In genomic region chr4:152536545-152537182, GRCh38 we compare ENCODE assay signal across 8 cellular contexts. TPM values are rescaled to one million over a fixed set of nuclear protein-coding genes. Genes with fewer than 3 reads are reported as not detected.
DNase-seq lines count a peak whose midpoint lies in the region; ATAC-seq, FAIRE-seq and TF ChIP-seq lines count a peak whose summit lies in the region.

No MANE protein-coding gene starts in this region.

- DNase-seq in BJ (ENCODE audit: low read depth) (no peak), PC-3 (peak; percentile 39), GM12878 (ENCODE audit: low read depth, low spot score) (no peak), spleen (peak; percentile 86), SHP77 treated with DMSO at 0.1 percent for 48 hours (lab: John Stamatoyannopoulos, UW) (no peak)

- 1% methylated on average over 24 of the region's 24 CpGs for WGBS in GM12878 (ENCODE audit: insufficient coverage, insufficient replicate concordance, low lambda C conversion rate, missing lambda C conversion rate)
- WGBS in spleen, 5 donors = 0% methylated on average over 18 to 24 of the region's 24 CpGs

- H3K9me3 ChIP-seq in PC-3 (ENCODE audit: low read length) = no peaks in the 10 kb centered on the region
- peaks cover 6% of the 10 kb centered on the region; the same call in 1 of the 3 replicates for H3K9me3 ChIP-seq in GM12878 (replicated peaks; ENCODE audit: control insufficient read depth, insufficient read depth, low read length)
- peaks cover 8% of the 10 kb centered on the region for H3K9me3 ChIP-seq in iPS-18c (ENCODE audit: control insufficient read depth, insufficient read depth, low read length)
- H3K9me3 ChIP-seq in spleen = peaks cover 0 to 11% (median 4%) of the 10 kb centered on the region in 8 donors

- H4K20me1 ChIP-seq in PC-3 (ENCODE audit: low read length) (peaks cover 25% of the 10 kb centered on the region), GM12878 (ENCODE audit: control insufficient read depth, insufficient read depth) (no peaks in the 10 kb centered on the region)

- FAIRE-seq in GM12878 (lab: Jason Lieb, UNC) = peak; percentile 59

- SMC1A ChIA-PET in GM12878 (lab: Charles Lee; ENCODE audit: uncharacterized antibody, unreplicated experiment) = interaction anchor here (0.8 to 12.6 kb wide), 19 partner anchors 9 to 242 kb away, joined by 3 to 231 read pairs (median 10); no protein-coding TSS in a partner anchor

- H3K79me2 ChIP-seq in PC-3 (ENCODE audit: low read length) = peaks cover 76% of the 10 kb centered on the region
- H3K79me2 ChIP-seq in GM12878 (ENCODE audit: control insufficient read depth, insufficient read depth, low read length) = peaks cover 90% of the 10 kb centered on the region

- H3K4me1 ChIP-seq in PC-3 (ENCODE audit: insufficient read depth, low read length) (peaks cover 28% of the 10 kb centered on the region), GM12878 (ENCODE audit: control insufficient read depth, insufficient read depth, low read length) (peaks cover 21% of the 10 kb centered on the region), spleen (peaks cover 37 to 75% (median 58%) of the 10 kb centered on the region in 6 donors)

- peak; percentile 22 for ATAC-seq in GM18861 (IDR thresholded peaks at IDR 0.05; ENCODE audit: unreplicated experiment)
- ATAC-seq in HG03064 (IDR thresholded peaks at IDR 0.05; ENCODE audit: low read depth, unreplicated experiment) = peak; percentile 27
- ATAC-seq in PC-3 = peak; percentile 45
- peak; percentile 41 for ATAC-seq in GM12878

- H3K27me3 ChIP-seq in BJ (ENCODE audit: control insufficient read depth, insufficient read depth, low read length) (no peaks in the 10 kb centered on the region), PC-3 (ENCODE audit: low read length) (no peaks in the 10 kb centered on the region), GM12878 (replicated peaks in 1 of 2; ENCODE audit: control insufficient read depth in 2 of 2, insufficient read depth in 2 of 2, low read length in 1 of 2) (no peaks in the 10 kb centered on the region), spleen (replicated peaks in 1 of 7) (no peaks in the 10 kb centered on the region)

- peak overlapping the region; percentile 84 for H3K4me2 ChIP-seq in PC-3 (ENCODE audit: low read length)
- peak overlapping the region; percentile 98 for H3K4me2 ChIP-seq in GM12878 (ENCODE audit: control insufficient read depth, insufficient read depth)

- TF ChIP-seq POLR2A in GM12878 (IDR thresholded peaks at IDR 0.05; ENCODE audit: low read depth, low read length) (no peak), spleen (IDR thresholded peaks at IDR 0.05) (no peak)

- RAD21 ChIA-PET in GM12878 (lab: Charles Lee; ENCODE audit: unreplicated experiment) = interaction anchor here (0.8 to 11.7 kb wide), 19 partner anchors 11 to 198 kb away, joined by 3 to 224 read pairs (median 5); no protein-coding TSS in a partner anchor

- CTCF ChIA-PET in BJ (lab: Yijun Ruan, JAX) = interaction anchor here (1.1 to 2.8 kb wide), 2 partner anchors 15 to 37 kb away, joined by 3 to 10 read pairs; no protein-coding TSS in a partner anchor
- CTCF ChIA-PET in PC-3 (lab: Charles Lee) = no interaction called here
- CTCF ChIA-PET in GM12878 (lab: Yijun Ruan, JAX) = interaction anchor here (0.9 to 11.6 kb wide), 14 partner anchors 8 to 199 kb away, joined by 3 to 146 read pairs (median 4); no protein-coding TSS in a partner anchor

- H3K9me2 ChIP-seq in PC-3 (replicated peaks; ENCODE audit: low read length) = no peaks in the 10 kb centered on the region

- TF ChIP-seq EP300 in GM12878 (IDR thresholded peaks at IDR 0.05; ENCODE audit: borderline replicate concordance in 1 of 2, control insufficient read depth in 1 of 2, low read depth in 2 of 2, low read length in 2 of 2) = peak in 1 of 2 experiments; percentile 8; a peak in 1 of 4 replicates

- H3K27ac ChIP-seq in PC-3 (ENCODE audit: low read length) (peak overlapping the region; percentile 90), GM12878 (ENCODE audit: control insufficient read depth, insufficient read depth) (peak overlapping the region; percentile 96), spleen (peak overlapping the region; percentile 94 to 100 (median 97))

- in situ Hi-C loops in GM12878 (cut with MboI) = no loop called here

- POLR2A ChIA-PET in BJ (lab: Charles Lee) = no interaction called here
- POLR2A ChIA-PET in PC-3 (lab: Charles Lee; ENCODE audit: unreplicated experiment) = interaction anchor here (0.5 kb wide), 1 partner anchor 21 kb away, joined by 3 read pairs; no protein-coding TSS in a partner anchor
- POLR2A ChIA-PET in GM12878 (lab: Charles Lee) = interaction anchor here (0.5 to 11.2 kb wide), 19 partner anchors 9 to 854 kb away, joined by 3 to 228 read pairs (median 6); no protein-coding TSS in a partner anchor

- BruUV-seq in PC-3 (replicated peaks; lab: Mats Ljungman, UMichigan) (TSS peak; percentile 65), GM12878 (replicated peaks; lab: Mats Ljungman, UMichigan) (TSS peak; percentile 77)

- intact Hi-C loops in PC-3 (cut with micrococcal nuclease) = loop anchor here (1.0 to 2.0 kb wide), 2 partner anchors 8 to 104 kb away; no protein-coding TSS in a partner anchor
- intact Hi-C loops in GM12878 (cut with micrococcal nuclease; ENCODE audit: unreplicated experiment) = loop anchor here (1.0 to 5.0 kb wide), 3 partner anchors 18 to 101 kb away; no protein-coding TSS in a partner anchor
- intact Hi-C loops in spleen (cut with DNase I; ENCODE audit: low total_unique reads) = no loop called here

- H3K4me3 ChIP-seq in BJ (ENCODE audit: low read depth, low read length) (peak overlapping the region; percentile 89), PC-3 (ENCODE audit: low read length) (peak overlapping the region; percentile 99), GM12878 (peak overlapping the region; percentile 82), iPS-18c (ENCODE audit: insufficient read depth, low read depth, low read length) (peak overlapping the region; percentile 99), spleen (peak overlapping the region; percentile 76 to 100 (median 94))

- no peaks in the 10 kb centered on the region for H3F3A ChIP-seq in PC-3 (ENCODE audit: low read length, unreplicated experiment)

- no peak for TF ChIP-seq CTCF in BJ (IDR thresholded peaks at IDR 0.05; ENCODE audit: insufficient read depth, low read depth, low read length)
- TF ChIP-seq CTCF in PC-3 (conservative IDR thresholded peaks at IDR 0.05; ENCODE audit: low read depth, low read length) = no peak
- no peak for TF ChIP-seq CTCF in GM12878 (IDR thresholded peaks at IDR 0.05 in 2 of 3, conservative IDR thresholded peaks at IDR 0.05 in 1 of 3; ENCODE audit: control insufficient read depth in 2 of 3, extremely low read depth in 1 of 3, insufficient read depth in 1 of 3, low read depth in 3 of 3, low read length in 3 of 3)
- no peak for TF ChIP-seq CTCF in spleen (IDR thresholded peaks at IDR 0.05 in 8 of 11, conservative IDR thresholded peaks at IDR 0.05 in 3 of 11)

- peak overlapping the region; percentile 96 for H3K9ac ChIP-seq in PC-3 (ENCODE audit: low read length)
- H3K9ac ChIP-seq in GM12878 (ENCODE audit: control insufficient read depth, insufficient read depth, low read length) = peak overlapping the region; percentile 85

- H3K36me3 ChIP-seq in BJ (ENCODE audit: control insufficient read depth, insufficient read depth, low read length) (peaks cover 2% of the 10 kb centered on the region), PC-3 (ENCODE audit: low read depth, low read length) (peaks cover 9% of the 10 kb centered on the region), GM12878 (ENCODE audit: control insufficient read depth in 2 of 2, insufficient read depth in 2 of 2, low read length in 1 of 2) (no peaks in the 10 kb centered on the region; a peak in 1 of 4 replicates), spleen (peaks cover 0 to 17% (median 12%) of the 10 kb centered on the region in 6 donors)

- no peak for TF ChIP-seq RAD21 in GM12878 (IDR thresholded peaks at IDR 0.05; ENCODE audit: insufficient read depth, low read depth, low read length)

- H2AFZ ChIP-seq in PC-3 (ENCODE audit: low read length) = peak overlapping the region; percentile 98
- peak overlapping the region; percentile 55 for H2AFZ ChIP-seq in GM12878 (ENCODE audit: control insufficient read depth, low read depth, low read length)

TF ChIP-seq in GM12878, 131 proteins besides CTCF, POLR2A, EP300 and RAD21 (continues in another document):
- TF ChIP-seq TAF1 (IDR thresholded peaks at IDR 0.05; ENCODE audit: borderline replicate concordance, low read depth, low read length) = no peak

RNA-seq across cellular contexts. Expression of gene FBXW7, which starts 0.8 kb away (rescaled TPM):
- 4.1 and 11.0 TPM in 2 replicates for polyA plus RNA-seq in BJ (2011; rRNA removed)
- 12.0 and 16.2 TPM in 2 replicates for polyA minus RNA-seq in BJ (2011; rRNA and poly(A)+ RNA removed)
- 17.4 and 24.3 TPM in 2 replicates for total RNA-seq in PC-3 (2014; rRNA removed)
- total RNA-seq in GM12878 (2013; cell fraction: nucleolus; rRNA removed) = 401 and 420 TPM in 2 replicates
- 56.4 and 73.7 TPM in 2 replicates for total RNA-seq in GM12878 (2014; rRNA removed)
- total RNA-seq in GM12878 (2014; rRNA removed; fragmentation: Illumina TruSeq; extraction: Trizol) = 118 and 122 TPM in 2 replicates
- total RNA-seq in GM12878 (2021) = 60.4 and 61.3 TPM in 2 replicates
- 43.9 TPM for polyA plus RNA-seq in GM12878 (2011; ENCODE audit: low read depth)
- polyA plus RNA-seq in GM12878 (2011; rRNA removed) = 51.9 and 67.4 TPM in 2 replicates
- polyA plus RNA-seq in GM12878 (2011; cell fraction: cytosol; rRNA removed) = 14.5 and 19.1 TPM in 2 replicates
- 95.0 and 104 TPM in 2 replicates for polyA plus RNA-seq in GM12878 (2011; cell fraction: nucleus; rRNA removed)
- polyA plus RNA-seq in GM12878 (2012) = 48.5 and 61.3 TPM in 2 replicates
- 55.8 and 82.0 TPM in 2 replicates for polyA plus RNA-seq in GM12878 (2014; fragmentation: Illumina TruSeq; extraction: Trizol)
- polyA plus RNA-seq in GM12878 (2014; fragmentation: Nextera tagmentation; extraction: Ambion mirVana) = 10 to 100 TPM; 40.2 to 42.5 TPM
- polyA plus RNA-seq in GM12878 (2014; rRNA removed) = 34.6 and 42.0 TPM in 2 replicates
- 10 to 100 TPM; 35.8 to 37.4 TPM for polyA plus RNA-seq in GM12878 (2016; fragmentation: Nextera tagmentation; extraction: Ambion mirVana)
- polyA minus RNA-seq in GM12878 (2011; rRNA and poly(A)+ RNA removed) = 87.7 and 134 TPM in 2 replicates
- polyA minus RNA-seq in GM12878 (2011; cell fraction: cytosol; rRNA and poly(A)+ RNA removed) = 21.4 and 22.9 TPM in 2 replicates
- 101 and 142 TPM in 2 replicates for polyA minus RNA-seq in GM12878 (2011; cell fraction: nucleus; rRNA and poly(A)+ RNA removed)
- total RNA-seq in spleen = 100 to 1,000 TPM in 2 of 7 donors, 10 to 100 TPM in 5; 68.2 to 140 (median 96.7) TPM
- polyA plus RNA-seq in spleen = 10 to 100 TPM; 11.5 to 20.5 (median 15.4) TPM

Comparison
In these comparisons a context has a peak if more than half of its experiments do, and no peak if none do; other contexts are left out.
1. DNase-seq: peak in PC-3 (single experiment) and spleen (single experiment); none in BJ (single experiment), GM12878 (single experiment) and SHP77 treated with DMSO at 0.1 percent for 48 hours (single experiment).
2. Peak in every context shown above with its lines, with median percentiles within 50 percentile points of each other: H3K4me3 ChIP-seq, ATAC-seq and H3K27ac ChIP-seq.